Comparison of ENCODE assay signal across 8 cellular contexts in the genomic region with DNA sequence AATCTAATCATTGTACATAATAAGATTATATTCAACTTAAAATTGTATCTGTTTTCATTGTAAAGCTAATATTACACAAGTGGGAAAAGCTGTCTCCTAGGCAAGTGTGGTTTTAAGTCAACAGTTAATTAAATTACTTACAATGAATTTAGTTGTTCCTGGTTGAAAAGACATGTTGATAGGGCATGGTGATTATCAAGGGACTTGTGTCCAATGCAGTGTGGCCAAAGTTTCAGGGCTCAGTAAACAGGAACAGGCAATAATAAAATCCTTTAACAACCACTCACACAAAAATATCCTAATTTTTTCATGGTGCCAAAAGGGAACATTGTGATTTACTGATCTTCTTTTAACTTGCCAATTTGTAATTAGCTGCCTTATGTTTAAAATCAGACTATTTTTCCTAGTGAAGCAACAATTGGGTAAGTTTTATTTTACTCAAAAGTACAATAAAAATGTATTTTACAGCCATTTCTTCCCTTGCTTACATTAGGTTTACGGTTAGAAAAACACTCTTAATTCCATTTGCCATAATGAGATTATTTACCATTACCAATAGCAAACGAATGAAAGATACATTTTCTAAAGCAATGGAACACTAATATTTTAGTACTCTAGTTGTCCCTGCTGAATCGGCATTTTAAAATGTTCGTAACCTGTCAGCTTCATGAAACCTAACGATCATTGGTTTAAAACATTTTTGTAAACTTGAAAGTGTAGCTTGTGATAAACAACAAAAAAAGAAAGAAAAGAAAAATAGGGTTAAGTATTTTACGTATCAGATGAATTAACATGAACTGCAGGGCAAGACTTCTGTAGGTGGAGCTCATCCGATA. TPM values are rescaled to one million over a fixed set of nuclear protein-coding genes. Genes with fewer than 3 reads are reported as not detected.
DNase-seq lines count a peak whose midpoint lies in the region; ATAC-seq, FAIRE-seq and TF ChIP-seq lines count a peak whose summit lies in the region.

No MANE protein-coding gene starts in this region.

- no peak overlapping the region for H2BK12ac ChIP-seq in H1 (ENCODE audit: low read depth, low read length)

- peaks cover 12 to 24% of the 10 kb centered on the region in 2 experiments for H3K79me2 ChIP-seq in H1 (ENCODE audit: control insufficient read depth in 1 of 2, insufficient read depth in 2 of 2, low read length in 2 of 2)

- no peaks in the 10 kb centered on the region for H3K27me3 ChIP-seq in CD8-positive, alpha-beta memory T cell (ENCODE audit: insufficient read depth, low read length, poor library complexity, severe bottlenecking)
- H3K27me3 ChIP-seq in H1 (replicated peaks in 1 of 4; ENCODE audit: control insufficient read depth in 3 of 4, extremely low read depth in 1 of 4, insufficient read depth in 3 of 4, low read length in 3 of 4) (no peaks in the 10 kb centered on the region), pancreas (no peaks in the 10 kb centered on the region)

- H3K36me3 ChIP-seq in CD8-positive, alpha-beta memory T cell (ENCODE audit: insufficient read depth, low read length): no peaks in the 10 kb centered on the region
- H3K36me3 ChIP-seq in H1 (ENCODE audit: control insufficient read depth in 2 of 4, insufficient read depth in 4 of 4, low read length in 3 of 4) (no peaks in the 10 kb centered on the region), pancreas (no peaks in the 10 kb centered on the region)

- peak overlapping the region in 1 of 4 experiments; percentile 37; a peak in 1 of 7 replicates for H3K9ac ChIP-seq in H1 (replicated peaks in 1 of 4; ENCODE audit: extremely low read depth in 1 of 4, low read depth in 3 of 4, low read length in 3 of 4)

- no peak overlapping the region for H3K23ac ChIP-seq in H1 (ENCODE audit: insufficient read length)

- POLR2A ChIA-PET in CD8-positive, alpha-beta memory T cell (lab: Charles Lee): interaction anchor here (0.5 to 5.2 kb wide), 11 partner anchors 9 to 180 kb away, joined by 3 to 39 read pairs (median 7); no protein-coding TSS in a partner anchor
- POLR2A ChIA-PET in H1 (lab: Charles Lee; ENCODE audit: partially characterized antibody): interaction anchor here (0.6 to 3.5 kb wide), 22 partner anchors 9 to 180 kb away, joined by 3 to 20 read pairs (median 4); no protein-coding TSS in a partner anchor

- peak overlapping the region in 1 of 8 donors; percentile 95 for H3K27ac Mint-ChIP-seq in CD8-positive, alpha-beta memory T cell
- no peak overlapping the region for H3K27ac Mint-ChIP-seq in activated CD8-positive, alpha-beta memory T cell treated with anti-CD3 and anti-CD28 coated beads, Interleukin-2, amount 10 ng/mL, durations not matched to agents 7 days and 5 days

- CTCF ChIA-PET in CD8-positive, alpha-beta memory T cell (lab: Charles Lee): interaction anchor here (0.7 to 6.1 kb wide), 50 partner anchors 10 to 850 kb away, joined by 3 to 66 read pairs (median 5); a partner anchor contains a TSS
- CTCF ChIA-PET in H1 (lab: Charles Lee; ENCODE audit: partially characterized antibody): interaction anchor here (0.6 to 4.1 kb wide), 38 partner anchors 8 to 301 kb away, joined by 3 to 35 read pairs (median 5); no protein-coding TSS in a partner anchor
- CTCF ChIA-PET in activated CD8-positive, alpha-beta memory T cell treated with anti-CD3 and anti-CD28 coated beads, Interleukin-2, amount 10 ng/mL, durations not matched to agents 7 days and 5 days (lab: Charles Lee): interaction anchor here (0.6 to 6.4 kb wide), 47 partner anchors 8 to 202 kb away, joined by 3 to 99 read pairs (median 6); a partner anchor contains a TSS

- WGBS in H1 (ENCODE audit: extremely low coverage in 1 of 2, insufficient coverage in 1 of 2, insufficient read length in 1 of 2, insufficient replicate concordance in 2 of 2, low coverage in 1 of 2, low lambda C conversion rate in 2 of 2, missing lambda C conversion rate in 1 of 2), 2 experiments: 34% methylated on average over 7 of the region's 7 CpGs; no CpG with 5 or more reads in 1 of the 2 experiments
- WGBS in pancreas, 2 donors: 3% methylated on average over 7 of the region's 7 CpGs

- peaks cover 5 to 18% (median 13%) of the 10 kb centered on the region in 3 donors for H3K4me1 Mint-ChIP-seq in CD8-positive, alpha-beta memory T cell
- H3K4me1 Mint-ChIP-seq in activated CD8-positive, alpha-beta memory T cell treated with anti-CD3 and anti-CD28 coated beads, Interleukin-2, amount 10 ng/mL, durations not matched to agents 7 days and 5 days: peaks cover 13% of the 10 kb centered on the region

- H3K27ac ChIP-seq in CD8-positive, alpha-beta memory T cell (ENCODE audit: low read depth, low read length): peak overlapping the region; percentile 71
- H3K27ac ChIP-seq in H1 (ENCODE audit: low read depth, low read length): no peak overlapping the region
- peak overlapping the region; percentile 27 to 97 (median 68) for H3K27ac ChIP-seq in pancreas

- no peaks in the 10 kb centered on the region for H3K79me1 ChIP-seq in H1 (ENCODE audit: low read depth, low read length)

- H2BK20ac ChIP-seq in H1 (ENCODE audit: low read length): no peak overlapping the region

- peak overlapping the region; percentile 70 for H4K5ac ChIP-seq in H1 (ENCODE audit: insufficient read length, low read depth, low read length)

- H2BK120ac ChIP-seq in H1 (replicated peaks; ENCODE audit: low read depth, low read length): no peak overlapping the region

- peaks cover 18% of the 10 kb centered on the region in 2 experiments for H4K20me1 ChIP-seq in H1 (replicated peaks in 1 of 2; ENCODE audit: control insufficient read depth in 1 of 2, insufficient read depth in 2 of 2, low read length in 2 of 2)

- no peak overlapping the region for H2AK5ac ChIP-seq in H1 (ENCODE audit: low read depth, low read length)

- H2AFZ ChIP-seq in H1 (ENCODE audit: low read length): peak overlapping the region; percentile 2; the same call in 1 of the 2 replicates

- H3K27me3 Mint-ChIP-seq in CD8-positive, alpha-beta memory T cell: no peaks in the 10 kb centered on the region
- no peaks in the 10 kb centered on the region for H3K27me3 Mint-ChIP-seq in activated CD8-positive, alpha-beta memory T cell treated with anti-CD3 and anti-CD28 coated beads, Interleukin-2, amount 10 ng/mL, durations not matched to agents 7 days and 5 days

- ATAC-seq in pancreas (no peak), GM21381 (IDR thresholded peaks at IDR 0.05; ENCODE audit: unreplicated experiment) (no peak), HG02840 (IDR thresholded peaks at IDR 0.05; ENCODE audit: low FRiP score, unreplicated experiment) (no peak)
- no peak for ATAC-seq in activated CD8-positive, alpha-beta memory T cell treated with anti-CD3 and anti-CD28 coated beads, Interleukin-2, amount 10 ng/mL, durations not matched to agents 7 days and 5 days

- TF ChIP-seq EP300 in H1 (IDR thresholded peaks at IDR 0.05; ENCODE audit: borderline replicate concordance in 1 of 2, low read depth in 2 of 2, low read length in 2 of 2): no peak

- no peak overlapping the region for H3K4ac ChIP-seq in H1 (replicated peaks; ENCODE audit: insufficient read length, low read depth, low read length)

- DNase-seq in CD8-positive, alpha-beta memory T cell: no peak
- DNase-seq in MV-4-11 (lab: John Stamatoyannopoulos, UW): peak; percentile 12
- no peak for DNase-seq in H1 (ENCODE audit: low read depth in 1 of 2, low spot score in 2 of 2)
- no peak for DNase-seq in pancreas
- DNase-seq in activated CD8-positive, alpha-beta memory T cell treated with anti-CD3 and anti-CD28 coated beads, Interleukin-2, amount 10 ng/mL, durations not matched to agents 7 days and 5 days: no peak
- no peak for DNase-seq in NCI-H2171 (lab: John Stamatoyannopoulos, UW)

- H3K56ac ChIP-seq in H1 (replicated peaks; ENCODE audit: insufficient read length, low read depth, low read length): no peak overlapping the region

- no peak overlapping the region for H2BK5ac ChIP-seq in H1 (ENCODE audit: low read depth, low read length)

- no peak overlapping the region for H2BK15ac ChIP-seq in H1 (ENCODE audit: low read length)

- no peak for TF ChIP-seq CTCF in H1 (IDR thresholded peaks at IDR 0.05; ENCODE audit: control extremely low read depth in 1 of 3, insufficient read depth in 1 of 3, low read depth in 1 of 3, low read length in 3 of 3)
- no peak for TF ChIP-seq CTCF in pancreas (IDR thresholded peaks at IDR 0.05)

- H3K36me3 Mint-ChIP-seq in CD8-positive, alpha-beta memory T cell: peaks cover 0 to 19% (median 0%) of the 10 kb centered on the region in 3 donors
- peaks cover 19% of the 10 kb centered on the region for H3K36me3 Mint-ChIP-seq in activated CD8-positive, alpha-beta memory T cell treated with anti-CD3 and anti-CD28 coated beads, Interleukin-2, amount 10 ng/mL, durations not matched to agents 7 days and 5 days

- no peaks in the 10 kb centered on the region for H3K9me3 Mint-ChIP-seq in CD8-positive, alpha-beta memory T cell
- H3K9me3 Mint-ChIP-seq in activated CD8-positive, alpha-beta memory T cell treated with anti-CD3 and anti-CD28 coated beads, Interleukin-2, amount 10 ng/mL, durations not matched to agents 7 days and 5 days (ENCODE audit: low read depth): no peaks in the 10 kb centered on the region

- H3K4me1 ChIP-seq in CD8-positive, alpha-beta memory T cell (ENCODE audit: insufficient read depth, low read length): peaks cover 24% of the 10 kb centered on the region
- H3K4me1 ChIP-seq in H1 (replicated peaks in 1 of 4; ENCODE audit: control insufficient read depth in 3 of 4, insufficient read depth in 4 of 4, low read length in 3 of 4): peaks cover 3 to 9% (median 4%) of the 10 kb centered on the region in 4 experiments; a peak in 6 of 7 replicates
- peaks cover 0 to 11% (median 6%) of the 10 kb centered on the region in 3 donors for H3K4me1 ChIP-seq in pancreas

- H3K23me2 ChIP-seq in H1 (ENCODE audit: low read depth, low read length): peaks cover 18% of the 10 kb centered on the region

- FAIRE-seq in H1 (lab: Jason Lieb, UNC) (peak; percentile 32), pancreas (lab: Jason Lieb, UNC) (peak; percentile 54)

- H3K4me3 ChIP-seq in CD8-positive, alpha-beta memory T cell (ENCODE audit: low read length): peak overlapping the region; percentile 56
- H3K4me3 ChIP-seq in H1 (ENCODE audit: extremely low read depth in 1 of 4, insufficient read depth in 2 of 4, low read depth in 3 of 4, low read length in 4 of 4): peak overlapping the region in 2 of 4 experiments; percentile 6 to 71; a peak in 3 of 8 replicates
- peak overlapping the region in 2 of 4 donors; percentile 79 to 86 for H3K4me3 ChIP-seq in pancreas

- TF ChIP-seq POLR2A in H1 (IDR thresholded peaks at IDR 0.05; ENCODE audit: control extremely low read depth in 1 of 2, low read depth in 2 of 2, low read length in 2 of 2): no peak

- H3K4me2 ChIP-seq in H1 (ENCODE audit: insufficient read depth in 1 of 2, low read depth in 2 of 2, low read length in 2 of 2): peak overlapping the region; percentile 76 to 78

- H3K14ac ChIP-seq in H1 (ENCODE audit: insufficient read length): no peak overlapping the region

- H3K4me3 Mint-ChIP-seq in CD8-positive, alpha-beta memory T cell: no peak overlapping the region
- H3K4me3 Mint-ChIP-seq in activated CD8-positive, alpha-beta memory T cell treated with anti-CD3 and anti-CD28 coated beads, Interleukin-2, amount 10 ng/mL, durations not matched to agents 7 days and 5 days: no peak overlapping the region

- H4K91ac ChIP-seq in H1 (replicated peaks; ENCODE audit: insufficient read length, low read length): no peak overlapping the region

- H4K8ac ChIP-seq in H1 (ENCODE audit: extremely low read depth, insufficient read depth, low read length): no peak overlapping the region

- no peak overlapping the region for H3K18ac ChIP-seq in H1 (ENCODE audit: extremely low read depth, low read length)

- intact Hi-C loops in pancreas (cut with DNase I): loop anchor here in 2 of 3 donors (5.0 to 10.0 kb wide), 2 partner anchors 173 to 186 kb away; no protein-coding TSS in a partner anchor

- H3K9me3 ChIP-seq in CD8-positive, alpha-beta memory T cell (ENCODE audit: low read length): no peaks in the 10 kb centered on the region
- no peaks in the 10 kb centered on the region for H3K9me3 ChIP-seq in H1 (ENCODE audit: insufficient read depth in 2 of 2, low read depth in 1 of 2, low read length in 1 of 2)
- H3K9me3 ChIP-seq in pancreas: no peaks in the 10 kb centered on the region

- TF ChIP-seq RAD21 in H1 (IDR thresholded peaks at IDR 0.05 in 1 of 2, conservative IDR thresholded peaks at IDR 0.05 in 1 of 2; ENCODE audit: low read depth in 2 of 2, low read length in 2 of 2): no peak

RNA-seq across cellular contexts. Expression of a gene that starts 1.8 kb away (rescaled TPM):
- 100 to 1,000 TPM; 174 to 176 TPM for total RNA-seq in CD8-positive, alpha-beta memory T cell
- 47.4 TPM for polyA plus RNA-seq in CD8-positive, alpha-beta memory T cell
- 151 and 157 TPM in 2 replicates for total RNA-seq in H1 (2021; fragmentation: NEBNext Ultra II Directional; extraction: Animal tissue kit (Norgen Biotek cat#: 25700))
- polyA plus RNA-seq in H1 (2011; rRNA removed) (65.6 and 88.2 TPM in 2 replicates), pancreas (10 to 100 TPM; 10.9 to 11.4 TPM)
- polyA plus RNA-seq in H1 (2011; cell fraction: cytosol; rRNA removed): 64.7 TPM
- 126 TPM for polyA plus RNA-seq in H1 (2011; cell fraction: nucleus; rRNA removed)
- polyA plus RNA-seq in H1 (2012, experiment 1 of 2): 83.6 to 122 TPM (median 104 TPM) in 4 replicates
- 3.8 TPM for polyA plus RNA-seq in H1 (2012, experiment 2 of 2)
- 50.7 TPM for polyA plus RNA-seq in H1 (2013, experiment 1 of 2)
- 43.2 TPM for polyA plus RNA-seq in H1 (2013, experiment 2 of 2)
- 308 and 326 TPM in 2 replicates for polyA minus RNA-seq in H1 (2011; rRNA and poly(A)+ RNA removed)
- polyA minus RNA-seq in H1 (2011; cell fraction: cytosol; rRNA and poly(A)+ RNA removed): 269 TPM
- 226 TPM for polyA minus RNA-seq in H1 (2011; cell fraction: nucleus; rRNA and poly(A)+ RNA removed)
- total RNA-seq in pancreas: 10 to 100 TPM; 36.8 to 73.9 (median 40.1) TPM
- 100 to 1,000 TPM; 199 to 211 TPM for total RNA-seq in activated CD8-positive, alpha-beta memory T cell treated with anti-CD3 and anti-CD28 coated beads, Interleukin-2, amount 10 ng/mL, durations not matched to agents 7 days and 5 days
